In the genomic region with DNA sequence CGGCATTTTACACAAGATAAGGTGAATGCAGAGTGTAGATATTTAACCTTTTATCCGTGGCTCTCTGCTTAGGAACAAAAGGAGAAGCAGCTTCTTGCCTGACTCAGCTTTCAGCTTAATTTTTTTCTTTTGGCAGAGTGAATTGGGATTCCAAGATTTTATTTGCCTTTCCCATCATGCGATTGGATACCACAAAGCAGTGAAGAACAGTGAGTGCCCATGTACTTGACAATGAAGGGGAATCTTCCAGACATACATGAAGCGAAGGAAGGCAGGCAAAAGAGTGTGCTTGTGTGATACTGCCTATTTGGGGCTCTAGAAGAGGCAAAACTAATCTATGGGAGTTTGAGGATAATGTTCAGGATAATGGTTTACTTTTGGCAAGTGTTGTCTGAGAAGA, we compare ENCODE assay signal across 26 cellular contexts. TPM values are rescaled to one million over a fixed set of nuclear protein-coding genes. Genes with fewer than 3 reads are reported as not detected.
DNase-seq lines count a peak whose midpoint lies in the region; ATAC-seq, FAIRE-seq and TF ChIP-seq lines count a peak whose summit lies in the region.
"Had no signal": no experiment of that assay in that cellular context is flagged by ENCODE, and none has a peak within 500 bp of the region (broad histone marks: within the 10 kb centered on the region; RNA-seq: fewer than 3 reads in every experiment).

No MANE protein-coding gene starts in this region.

- H2BK120ac ChIP-seq in H9 (ENCODE audit: low read depth, low read length, poor library complexity, severe bottlenecking) (no peak overlapping the region), H1 (replicated peaks; ENCODE audit: low read depth, low read length) (no peak overlapping the region)

- H3K56ac ChIP-seq in H9 (ENCODE audit: insufficient read length, low read depth, low read length): no peak overlapping the region
- no peak overlapping the region for H3K56ac ChIP-seq in H1 (replicated peaks; ENCODE audit: insufficient read length, low read depth, low read length)

- no peak overlapping the region for H2BK12ac ChIP-seq in H9 (ENCODE audit: insufficient read length, low read depth, low read length)
- no peak overlapping the region for H2BK12ac ChIP-seq in H1 (ENCODE audit: low read depth, low read length)

- WGBS in A549 (ENCODE audit: missing lambda C conversion rate): 26% methylated on average over 4 of the region's 4 CpGs
- WGBS in H9 (ENCODE audit: extremely low coverage, insufficient read length, low lambda C conversion rate): no CpG with 5 or more reads among the region's 4 CpGs
- WGBS in H1 (ENCODE audit: extremely low coverage in 1 of 2, insufficient coverage in 1 of 2, insufficient read length in 1 of 2, insufficient replicate concordance in 2 of 2, low coverage in 1 of 2, low lambda C conversion rate in 2 of 2, missing lambda C conversion rate in 1 of 2), 2 experiments: 89% methylated on average over 4 of the region's 4 CpGs; no CpG with 5 or more reads in 1 of the 2 experiments

- H3K23me2 ChIP-seq in H9 (ENCODE audit: insufficient read length, low read depth, low read length, poor library complexity, severe bottlenecking) (no peaks in the 10 kb centered on the region), H1 (ENCODE audit: low read depth, low read length) (no peaks in the 10 kb centered on the region)

- H2AFZ ChIP-seq in H9 (ENCODE audit: low read length): no peak overlapping the region
- H2AFZ ChIP-seq in H1 (ENCODE audit: low read length): peak overlapping the region; percentile 78

- H4K5ac ChIP-seq in H9 (ENCODE audit: insufficient read length, low read depth, low read length) (no peak overlapping the region), H1 (ENCODE audit: insufficient read length, low read depth, low read length) (no peak overlapping the region)

- CTCF ChIA-PET in A549 (lab: Yijun Ruan, JAX): interaction anchor here (0.8 kb wide), 1 partner anchor 13 kb away, joined by 3 read pairs; no protein-coding TSS in a partner anchor
- CTCF ChIA-PET in H1 (lab: Charles Lee; ENCODE audit: partially characterized antibody): interaction anchor here (0.7 kb wide), 1 partner anchor 144 kb away, joined by 3 read pairs; no protein-coding TSS in a partner anchor

- H3K79me2 ChIP-seq in H9 (ENCODE audit: insufficient read depth, low read length) (no peaks in the 10 kb centered on the region), H1 (ENCODE audit: control insufficient read depth in 1 of 2, insufficient read depth in 2 of 2, low read length in 2 of 2) (no peaks in the 10 kb centered on the region)

- H3K27ac Mint-ChIP-seq in H9 (no peak overlapping the region), progenitor cell of endocrine pancreas (peak overlapping the region; percentile 94)
- H3K27ac Mint-ChIP-seq: activated T-cell treated with anti-CD3 and anti-CD28 coated beads, Interleukin-2, amount 50 U/mL, for 24 hours; CD8-positive, alpha-beta T cell had no signal

- ATAC-seq in A549 (peak in 1 of 2 experiments; percentile 41; a peak in 3 of 6 replicates), HG03354 (IDR thresholded peaks at IDR 0.05; ENCODE audit: poor library complexity, severe bottlenecking, unreplicated experiment) (no peak), GM21367 (IDR thresholded peaks at IDR 0.05; ENCODE audit: unreplicated experiment) (no peak)
- ATAC-seq: CD8-positive, alpha-beta T cell; esophagus mucosa; gastroesophageal sphincter had no signal

- H3K18ac ChIP-seq in H9 (ENCODE audit: insufficient read length, low read depth, low read length): no peak overlapping the region
- H3K18ac ChIP-seq in H1 (ENCODE audit: extremely low read depth, low read length): no peak overlapping the region; the same call in 1 of the 2 replicates

- H4K91ac ChIP-seq in H9 (ENCODE audit: insufficient read length, low read depth, low read length) (no peak overlapping the region), H1 (replicated peaks; ENCODE audit: insufficient read length, low read length) (no peak overlapping the region)

- H3K4me1 Mint-ChIP-seq in H9 (peaks cover 0 to 4% of the 10 kb centered on the region in 2 experiments; a peak in 2 of 4 replicates), progenitor cell of endocrine pancreas (ENCODE audit: low read depth) (peaks cover 11% of the 10 kb centered on the region)

- no peak overlapping the region for H3K4ac ChIP-seq in H9 (ENCODE audit: low read depth, low read length)
- no peak overlapping the region for H3K4ac ChIP-seq in H1 (replicated peaks; ENCODE audit: insufficient read length, low read depth, low read length)

- no peaks in the 10 kb centered on the region for H3K36me3 ChIP-seq in H1 (ENCODE audit: control insufficient read depth in 2 of 4, insufficient read depth in 4 of 4, low read length in 3 of 4)
- H3K36me3 ChIP-seq: gastroesophageal sphincter, HAP-1, neutrophil had no signal

- no peak overlapping the region for H3K14ac ChIP-seq in H9 (ENCODE audit: insufficient read depth, low read length)
- no peak overlapping the region for H3K14ac ChIP-seq in H1 (ENCODE audit: insufficient read length)

- no peak for TF ChIP-seq RAD21 in A549 (conservative IDR thresholded peaks at IDR 0.05 in 1 of 2, IDR thresholded peaks at IDR 0.05 in 1 of 2)
- TF ChIP-seq RAD21 in H1 (IDR thresholded peaks at IDR 0.05 in 1 of 2, conservative IDR thresholded peaks at IDR 0.05 in 1 of 2; ENCODE audit: low read depth in 2 of 2, low read length in 2 of 2): no peak

- H3T11ph ChIP-seq in H9 (ENCODE audit: low read length): no peak overlapping the region

- H3K4me1 ChIP-seq in A549 (peaks cover 15% of the 10 kb centered on the region), H9 (ENCODE audit: insufficient read depth, low read length) (no peaks in the 10 kb centered on the region), H1 (replicated peaks in 1 of 4; ENCODE audit: control insufficient read depth in 3 of 4, insufficient read depth in 4 of 4, low read length in 3 of 4) (no peaks in the 10 kb centered on the region)
- H3K4me1 ChIP-seq: gastroesophageal sphincter, HAP-1 had no signal

- TF ChIP-seq EP300 in A549 (IDR thresholded peaks at IDR 0.05) (no peak), H1 (IDR thresholded peaks at IDR 0.05; ENCODE audit: borderline replicate concordance in 1 of 2, low read depth in 2 of 2, low read length in 2 of 2) (no peak)

- H3K79me1 ChIP-seq in H9 (ENCODE audit: insufficient read depth, low read depth, low read length, poor library complexity, severe bottlenecking): no peaks in the 10 kb centered on the region
- H3K79me1 ChIP-seq in H1 (ENCODE audit: low read depth, low read length): no peaks in the 10 kb centered on the region; the same call in 1 of the 2 replicates

- H4K8ac ChIP-seq in H9 (replicated peaks; ENCODE audit: insufficient read length, low read depth, low read length): no peak overlapping the region
- H4K8ac ChIP-seq in H1 (ENCODE audit: extremely low read depth, insufficient read depth, low read length): no peak overlapping the region

- H3K27me3 ChIP-seq in H9 (ENCODE audit: insufficient read depth, low read length) (no peaks in the 10 kb centered on the region), H1 (replicated peaks in 1 of 4; ENCODE audit: control insufficient read depth in 3 of 4, extremely low read depth in 1 of 4, insufficient read depth in 3 of 4, low read length in 3 of 4) (no peaks in the 10 kb centered on the region)
- H3K27me3 ChIP-seq: gastroesophageal sphincter, neutrophil had no signal

- no peak for TF ChIP-seq POLR2A in A549 (IDR thresholded peaks at IDR 0.05; ENCODE audit: low read length)
- TF ChIP-seq POLR2A in H1 (IDR thresholded peaks at IDR 0.05; ENCODE audit: control extremely low read depth in 1 of 2, low read depth in 2 of 2, low read length in 2 of 2): no peak
- no peak for TF ChIP-seq POLR2A in GM12891 (IDR thresholded peaks at IDR 0.05; ENCODE audit: low read depth, low read length)

- DNase-seq in A549 (ENCODE audit: low read depth in 1 of 2, low spot score in 1 of 2) (no peak), H9 (no peak), H1 (ENCODE audit: low read depth in 1 of 2, low spot score in 2 of 2) (no peak), progenitor cell of endocrine pancreas (ENCODE audit: low spot score, unreplicated experiment) (no peak), HTR-8/SVneo (ENCODE audit: insufficient read length, low spot score) (no peak), GM12891 (ENCODE audit: insufficient read length, low spot score) (no peak)
- DNase-seq: activated CD4-positive, CD25-positive, alpha-beta regulatory T cell treated with anti-CD3 and anti-CD28 coated beads, Interleukin-2, amount 50 U/mL, for 72 hours; activated naive CD4-positive, alpha-beta T cell treated with Interleukin-2 at 50 U/mL for 16 hours; activated T-cell treated with anti-CD3 and anti-CD28 coated beads, Interleukin-2, amount 50 U/mL, for 24 hours; anterior cingulate cortex; CD8-positive, alpha-beta T cell; cerebellar nuclear complex; effector CD4-positive, alpha-beta T cell; NCI-H446 treated with DMSO at 0.1 percent for 48 hours; NK-92 treated with Interleukin-12 subunit alpha and Interleukin-12 subunit beta, amount 100 ng/mL, for 24 hours; SK-N-SH; stimulated activated CD8-positive, alpha-beta memory T cell treated with anti-CD3 and anti-CD28 coated beads, Interleukin-4, amount 100 ng/mL, for 48 hours; T-helper 9 cell had no signal

- H2BK15ac ChIP-seq in H9 (ENCODE audit: low read depth, low read length) (no peak overlapping the region), H1 (ENCODE audit: low read length) (no peak overlapping the region)

- H3K27me3 Mint-ChIP-seq in H9 (ENCODE audit: low read depth) (peaks cover 4% of the 10 kb centered on the region), progenitor cell of endocrine pancreas (no peaks in the 10 kb centered on the region)
- H3K27me3 Mint-ChIP-seq: activated T-cell treated with anti-CD3 and anti-CD28 coated beads, Interleukin-2, amount 50 U/mL, for 24 hours had no signal

- H3K9ac ChIP-seq in H9 (ENCODE audit: extremely low read depth, insufficient read length, low read length): peak overlapping the region; percentile 29
- H3K9ac ChIP-seq in H1 (replicated peaks in 1 of 4; ENCODE audit: extremely low read depth in 1 of 4, low read depth in 3 of 4, low read length in 3 of 4): no peak overlapping the region
- H3K9ac ChIP-seq: SK-N-SH had no signal

- H3K4me3 Mint-ChIP-seq in H9 (no peak overlapping the region), progenitor cell of endocrine pancreas (ENCODE audit: low read depth) (peak overlapping the region; percentile 35)
- H3K4me3 Mint-ChIP-seq: activated T-cell treated with anti-CD3 and anti-CD28 coated beads, Interleukin-2, amount 50 U/mL, for 24 hours; CD8-positive, alpha-beta T cell had no signal

- H3K4me2 ChIP-seq in A549 (peak overlapping the region; percentile 80), H9 (ENCODE audit: insufficient read depth, insufficient read length, low read length) (no peak overlapping the region), H1 (ENCODE audit: insufficient read depth in 1 of 2, low read depth in 2 of 2, low read length in 2 of 2) (no peak overlapping the region)
- H3K4me2 ChIP-seq: SK-N-SH had no signal

- peaks cover 27 to 28% of the 10 kb centered on the region in 2 experiments for H3K9me3 Mint-ChIP-seq in H9
- peaks cover 23% of the 10 kb centered on the region for H3K9me3 Mint-ChIP-seq in progenitor cell of endocrine pancreas (ENCODE audit: low read depth)
- H3K9me3 Mint-ChIP-seq: CD8-positive, alpha-beta T cell had no signal

- H2BK20ac ChIP-seq in H9 (ENCODE audit: low read depth, low read length, poor library complexity, severe bottlenecking): no peak overlapping the region
- no peak overlapping the region for H2BK20ac ChIP-seq in H1 (ENCODE audit: low read length)

- H2BK5ac ChIP-seq in H9 (ENCODE audit: insufficient read length, low read length) (no peak overlapping the region), H1 (ENCODE audit: low read depth, low read length) (no peak overlapping the region)

- H3K4me3 ChIP-seq in A549 (no peak overlapping the region), H1 (ENCODE audit: extremely low read depth in 1 of 4, insufficient read depth in 2 of 4, low read depth in 3 of 4, low read length in 4 of 4) (no peak overlapping the region)
- H3K4me3 ChIP-seq: gastroesophageal sphincter, HAP-1 had no signal

- POLR2A ChIA-PET in A549 (lab: Yijun Ruan, JAX): interaction anchor here (0.7 to 2.0 kb wide), 3 partner anchors 8 to 119 kb away, joined by 3 to 8 read pairs (median 5); a partner anchor contains a TSS
- POLR2A ChIA-PET in H1 (lab: Charles Lee; ENCODE audit: partially characterized antibody): interaction anchor here (0.6 to 4.0 kb wide), 6 partner anchors 11 to 86 kb away, joined by 3 to 21 read pairs (median 4); a partner anchor contains a TSS

- H3K23ac ChIP-seq in H9 (ENCODE audit: insufficient read length, low read depth, low read length): no peak overlapping the region
- H3K23ac ChIP-seq in H1 (ENCODE audit: insufficient read length): no peak overlapping the region

- H4K20me1 ChIP-seq in H9 (ENCODE audit: control insufficient read depth, insufficient read depth, insufficient read length): no peaks in the 10 kb centered on the region
- H4K20me1 ChIP-seq in H1 (replicated peaks in 1 of 2; ENCODE audit: control insufficient read depth in 1 of 2, insufficient read depth in 2 of 2, low read length in 2 of 2): no peaks in the 10 kb centered on the region

- H3K27ac ChIP-seq in A549: peak overlapping the region; percentile 78
- H3K27ac ChIP-seq in H9 (ENCODE audit: insufficient read length, low read depth, low read length): no peak overlapping the region
- no peak overlapping the region for H3K27ac ChIP-seq in H1 (ENCODE audit: low read depth, low read length)
- H3K27ac ChIP-seq: gastroesophageal sphincter, neutrophil, RWPE1 had no signal

- TF ChIP-seq CTCF in A549 (IDR thresholded peaks at IDR 0.05) (no peak), H9 (conservative IDR thresholded peaks at IDR 0.05) (no peak), H1 (IDR thresholded peaks at IDR 0.05; ENCODE audit: control extremely low read depth in 1 of 3, insufficient read depth in 1 of 3, low read depth in 1 of 3, low read length in 3 of 3) (no peak), progenitor cell of endocrine pancreas (IDR thresholded peaks at IDR 0.05; ENCODE audit: unreplicated experiment) (no peak)

- H2AK5ac ChIP-seq in H9 (ENCODE audit: insufficient read length, low read length) (no peak overlapping the region), H1 (ENCODE audit: low read depth, low read length) (no peak overlapping the region)

- peaks cover 8% of the 10 kb centered on the region; the same call in 2 of the 3 replicates for H3K9me3 ChIP-seq in A549
- peaks cover 12% of the 10 kb centered on the region for H3K9me3 ChIP-seq in H9 (ENCODE audit: control insufficient read depth, low read depth, low read length)
- H3K9me3 ChIP-seq in H1 (ENCODE audit: insufficient read depth in 2 of 2, low read depth in 1 of 2, low read length in 1 of 2): peaks cover 12 to 15% of the 10 kb centered on the region in 2 experiments
- H3K9me3 ChIP-seq: gastroesophageal sphincter, neutrophil, SK-N-SH had no signal

- peaks cover 15 to 26% (median 16%) of the 10 kb centered on the region in 3 experiments for H3K36me3 Mint-ChIP-seq in H9 (ENCODE audit: insufficient read depth in 1 of 3, low read depth in 3 of 3)
- H3K36me3 Mint-ChIP-seq in progenitor cell of endocrine pancreas (ENCODE audit: insufficient read depth): peaks cover 15% of the 10 kb centered on the region
- H3K36me3 Mint-ChIP-seq: CD8-positive, alpha-beta T cell had no signal

- FAIRE-seq in A549 (lab: Jason Lieb, UNC): no peak
- FAIRE-seq in H1 (lab: Jason Lieb, UNC): no peak
- FAIRE-seq in HTR-8/SVneo (lab: Jason Lieb, UNC): no peak
- FAIRE-seq in GM12891 (lab: Jason Lieb, UNC): no peak
- FAIRE-seq: GM12892 had no signal

RNA-seq across cellular contexts. Expression of a gene that starts 17.1 kb away (rescaled TPM):
- polyA plus RNA-seq in A549 (2011; rRNA removed) (19.4 and 21.7 TPM in 2 replicates), A549 (2017; fragmentation: RNase III; extraction: RNeasy Plus Mini Kit Qiagen cat#74134 plus additional on column Dnase treatment) (11.1 to 15.9 TPM (median 14.2 TPM) in 3 replicates), H1 (2011; rRNA removed) (56.1 and 61.2 TPM in 2 replicates)
- polyA plus RNA-seq in A549 (2012; cell fraction: cytosol; rRNA removed): 10.4 and 12.1 TPM in 2 replicates
- polyA plus RNA-seq in A549 (2012; cell fraction: nucleus; rRNA removed): 38.4 and 61.2 TPM in 2 replicates
- polyA minus RNA-seq in A549 (2011; rRNA and poly(A)+ RNA removed): 18.3 and 22.4 TPM in 2 replicates
- total RNA-seq in H9 (2021) (63.0 and 64.2 TPM in 2 replicates), progenitor cell of endocrine pancreas (60.4 and 64.3 TPM in 2 replicates)
- total RNA-seq in H1 (2021; fragmentation: NEBNext Ultra II Directional; extraction: Animal tissue kit (Norgen Biotek cat#: 25700)): 86.6 and 88.6 TPM in 2 replicates
- polyA plus RNA-seq in H1 (2011; cell fraction: cytosol; rRNA removed): 62.7 TPM
- 96.7 TPM for polyA plus RNA-seq in H1 (2011; cell fraction: nucleus; rRNA removed)
- polyA plus RNA-seq in H1 (2012, experiment 1 of 2): 56.0 to 72.8 TPM (median 59.6 TPM) in 4 replicates
- 46.0 TPM for polyA plus RNA-seq in H1 (2012, experiment 2 of 2)
- polyA plus RNA-seq in H1 (2013, experiment 1 of 2): 42.8 TPM
- 38.7 TPM for polyA plus RNA-seq in H1 (2013, experiment 2 of 2)
- polyA minus RNA-seq in H1 (2011; rRNA and poly(A)+ RNA removed): 65.2 and 77.4 TPM in 2 replicates
- 39.8 TPM for polyA minus RNA-seq in H1 (2011; cell fraction: cytosol; rRNA and poly(A)+ RNA removed)
- polyA minus RNA-seq in H1 (2011; cell fraction: nucleus; rRNA and poly(A)+ RNA removed): 69.2 TPM
- 20.9 TPM for polyA plus RNA-seq in GM12891 (2012; ENCODE audit: low read depth, missing spikeins)

Comparison
In these comparisons a context has a peak if more than half of its experiments do, and no peak if none do; other contexts are left out.
1. H3K27ac ChIP-seq: peak in A549 (2 of 2); none in H9 (single experiment) and H1 (single experiment).